13 cellular contexts compared by ENCODE assay signal in genomic region chr11:14443642-14444041, GRCh38. TPM values are rescaled to one million over a fixed set of nuclear protein-coding genes. Genes with fewer than 3 reads are reported as not detected.
DNase-seq lines count a peak whose midpoint lies in the region; ATAC-seq and TF ChIP-seq lines count a peak whose summit lies in the region.
"Had no signal": no experiment of that assay in that cellular context is flagged by ENCODE, and none has a peak within 500 bp of the region (broad histone marks: within the 10 kb centered on the region; RNA-seq: fewer than 3 reads in every experiment).

No MANE protein-coding gene starts in this region.

- H3K36me3 ChIP-seq in HUES6 (ENCODE audit: control insufficient read depth, insufficient read depth, low read length) (no peaks in the 10 kb centered on the region), lower lobe of right lung (no peaks in the 10 kb centered on the region)

- in situ Hi-C loops in Caki2 (cut with HindIII; ENCODE audit: low pct_unique_long_range_greater_than_20kb, low sequenced_read_pairs): no loop called here

- H3K9ac ChIP-seq in HUES6 (ENCODE audit: low read length): peak overlapping the region; percentile 6

- intact Hi-C loops in lower lobe of right lung (cut with DNase I): no loop called here

- DNase-seq in Caki2 (ENCODE audit: low read depth): peak; percentile 66
- peak; percentile 70 for DNase-seq in astrocyte of the hippocampus (ENCODE audit: low read depth, low spot score)
- peak; percentile 85 for DNase-seq in kidney tubule cell (ENCODE audit: low spot score)
- DNase-seq in lower lobe of right lung: no peak
- DNase-seq in activated T-cell treated with anti-CD3 and anti-CD28 coated beads for 4 hours: no peak
- DNase-seq: activated naive CD8-positive, alpha-beta T cell treated with anti-CD3 and anti-CD28 coated beads, Interleukin-2, amount 50 U/mL, for 24 hours; Caco-2; left ventricle myocardium inferior; NCI-H510A treated with DMSO at 0.1 percent for 48 hours; SW 1271 had no signal

- H3K4me1 ChIP-seq in HUES6 (ENCODE audit: control insufficient read depth, insufficient read depth, low read length) (no peaks in the 10 kb centered on the region; the same call in 1 of the 2 replicates), lower lobe of right lung (peaks cover 4% of the 10 kb centered on the region)
- H3K4me1 ChIP-seq: Caco-2 had no signal

- no peak overlapping the region for H3K4me3 ChIP-seq in HUES6 (ENCODE audit: low read depth, low read length)
- H3K4me3 ChIP-seq in lower lobe of right lung: no peak overlapping the region
- H3K4me3 ChIP-seq: left ventricle myocardium inferior had no signal

- H3K9me3 ChIP-seq in HUES6 (ENCODE audit: control insufficient read depth, insufficient read depth, low read depth, low read length) (no peaks in the 10 kb centered on the region), lower lobe of right lung (no peaks in the 10 kb centered on the region)
- H3K9me3 ChIP-seq: Caco-2, left ventricle myocardium inferior had no signal

- H3K27ac ChIP-seq in HUES6 (ENCODE audit: low read depth, low read length): no peak overlapping the region
- no peak overlapping the region for H3K27ac ChIP-seq in lower lobe of right lung
- H3K27ac ChIP-seq: left ventricle myocardium inferior had no signal

- ATAC-seq in lower lobe of right lung (no peak), HG02763 (IDR thresholded peaks at IDR 0.05; ENCODE audit: unreplicated experiment) (no peak), GM18907 (IDR thresholded peaks at IDR 0.05; ENCODE audit: unreplicated experiment) (no peak)

- TF ChIP-seq CTCF in lower lobe of right lung (IDR thresholded peaks at IDR 0.05): no peak

- H3K27me3 ChIP-seq in HUES6 (ENCODE audit: control insufficient read depth, insufficient read depth, low read length) (no peaks in the 10 kb centered on the region), lower lobe of right lung (ENCODE audit: low read depth) (no peaks in the 10 kb centered on the region)

RNA-seq across cellular contexts. Expression of gene COPB1, which starts 56.0 kb away (rescaled TPM):
- 248 and 274 TPM in 2 replicates for total RNA-seq in Caki2 (2014; rRNA removed; shearing (Covaris generic); ENCODE audit: low replicate concordance)
- total RNA-seq in lower lobe of right lung: 87.8 TPM

Comparison
In these comparisons a context has a peak if more than half of its experiments do, and no peak if none do; other contexts are left out.
1. DNase-seq: peak in Caki2 (single experiment), astrocyte of the hippocampus (single experiment) and kidney tubule cell (single experiment); none in lower lobe of right lung (single experiment) and activated T-cell treated with anti-CD3 and anti-CD28 coated beads for 4 hours (single experiment).